28 cellular contexts compared by ENCODE assay signal in genomic region chr3:11459147-11459837, GRCh38.
DNase-seq lines count a peak whose midpoint lies in the region; ATAC-seq and TF ChIP-seq lines count a peak whose summit lies in the region.
"Had no signal": no experiment of that assay in that cellular context is flagged by ENCODE, and none has a peak within 500 bp of the region (broad histone marks: within the 10 kb centered on the region; RNA-seq: fewer than 3 reads in every experiment).

No MANE protein-coding gene starts in this region.

- H3K4me1 ChIP-seq in breast epithelium: no peaks in the 10 kb centered on the region
- H3K4me1 ChIP-seq in GM23338 (ENCODE audit: insufficient read depth): no peaks in the 10 kb centered on the region
- H3K4me1 ChIP-seq in gastroesophageal sphincter: peaks cover 0 to 8% (median 0%) of the 10 kb centered on the region in 3 donors

- H3K27me3 Mint-ChIP-seq in MCF 10A (ENCODE audit: insufficient read depth, unreplicated experiment) (no peaks in the 10 kb centered on the region), brain (peaks cover 8% of the 10 kb centered on the region), GM23338 (ENCODE audit: insufficient read depth, low read depth, poor library complexity) (no peaks in the 10 kb centered on the region)
- H3K27me3 Mint-ChIP-seq: activated T-cell treated with anti-CD3 and anti-CD28 coated beads, Interleukin-2, amount 50 U/mL, for 24 hours; naive B cell; stimulated activated naive CD8-positive, alpha-beta T cell treated with anti-CD3 and anti-CD28 coated beads, Interleukin-15, Interleukin-2, amounts not matched to agents 100 ng/mL and 50 ng/mL, for 24 hours; type B pancreatic cell had no signal

- H3K36me3 ChIP-seq in breast epithelium (no peaks in the 10 kb centered on the region), GM23338 (ENCODE audit: insufficient read depth) (no peaks in the 10 kb centered on the region), gastroesophageal sphincter (no peaks in the 10 kb centered on the region)
- H3K36me3 ChIP-seq: cardiac muscle cell, esophagus squamous epithelium had no signal

- H3K36me3 Mint-ChIP-seq in MCF 10A (ENCODE audit: insufficient read depth, unreplicated experiment) (peaks cover 5% of the 10 kb centered on the region), brain (peaks cover 11% of the 10 kb centered on the region), GM23338 (ENCODE audit: low read depth) (no peaks in the 10 kb centered on the region)
- H3K36me3 Mint-ChIP-seq: activated naive CD4-positive, alpha-beta T cell treated with anti-CD3 and anti-CD28 coated beads, Interleukin-2, amount 50 U/mL, for 72 hours had no signal

- H3K4me1 Mint-ChIP-seq in MCF 10A (ENCODE audit: insufficient read depth, unreplicated experiment) (peaks cover 9% of the 10 kb centered on the region), brain (peaks cover 55% of the 10 kb centered on the region), GM23338 (peaks cover 2% of the 10 kb centered on the region)

- CTCF ChIA-PET in MCF 10A (lab: Yijun Ruan, JAX): interaction anchor here (0.9 kb wide), 1 partner anchor 80 kb away, joined by 5 read pairs; no protein-coding TSS in a partner anchor

- BruUV-seq in MCF 10A (replicated peaks; lab: Mats Ljungman, UMichigan): no TSS peak

- H3K9me3 Mint-ChIP-seq in MCF 10A (ENCODE audit: unreplicated experiment) (no peaks in the 10 kb centered on the region), brain (peaks cover 0 to 4% (median 0%) of the 10 kb centered on the region in 5 experiments), GM23338 (no peaks in the 10 kb centered on the region)
- H3K9me3 Mint-ChIP-seq: activated naive CD4-positive, alpha-beta T cell treated with anti-CD3 and anti-CD28 coated beads, Interleukin-2, amount 50 U/mL, for 72 hours; activated T-cell treated with anti-CD3 and anti-CD28 coated beads, Interleukin-2, amount 50 U/mL, for 24 hours; naive B cell; stimulated activated naive CD8-positive, alpha-beta T cell treated with anti-CD3 and anti-CD28 coated beads, Interleukin-15, Interleukin-2, amounts not matched to agents 100 ng/mL and 50 ng/mL, for 24 hours; type B pancreatic cell had no signal

- H3K4me3 Mint-ChIP-seq in MCF 10A (ENCODE audit: unreplicated experiment): no peak overlapping the region
- H3K4me3 Mint-ChIP-seq in brain: no peak overlapping the region
- H3K4me3 Mint-ChIP-seq in GM23338: no peak overlapping the region
- H3K4me3 Mint-ChIP-seq: activated CD8-positive, alpha-beta T cell treated with anti-CD3 and anti-CD28 coated beads, Interleukin-2, amount 10 ng/mL, durations not matched to agents 7 days and 5 days; activated T-cell treated with anti-CD3 and anti-CD28 coated beads, Interleukin-2, amount 50 U/mL, for 24 hours; naive B cell; stimulated activated naive CD8-positive, alpha-beta T cell treated with anti-CD3 and anti-CD28 coated beads, Interleukin-15, Interleukin-2, amounts not matched to agents 100 ng/mL and 50 ng/mL, for 24 hours; type B pancreatic cell had no signal

- no peaks in the 10 kb centered on the region for H3K9me2 ChIP-seq in GM23338 (ENCODE audit: insufficient read depth)

- POLR2A ChIA-PET in MCF 10A (lab: Yijun Ruan, JAX): interaction anchor here (0.5 kb wide), 1 partner anchor 448 kb away, joined by 3 read pairs; no protein-coding TSS in a partner anchor

- no peaks in the 10 kb centered on the region for H4K20me1 ChIP-seq in GM23338 (replicated peaks; ENCODE audit: insufficient read depth)

- no peaks in the 10 kb centered on the region for H3K79me2 ChIP-seq in GM23338 (replicated peaks; ENCODE audit: insufficient read depth)

- WGBS in gastroesophageal sphincter (ENCODE audit: low coverage in 1 of 2), 2 donors: 72 to 75% methylated on average over 3 of the region's 3 CpGs

- intact Hi-C loops in MCF 10A (cut with micrococcal nuclease) (no loop called here), breast epithelium (cut with DNase I; ENCODE audit: low total_unique reads) (no loop called here)

- H3K27ac ChIP-seq in breast epithelium: no peak overlapping the region
- H3K27ac ChIP-seq in GM23338 (ENCODE audit: low read depth): no peak overlapping the region
- no peak overlapping the region for H3K27ac ChIP-seq in gastroesophageal sphincter
- H3K27ac ChIP-seq: 22Rv1, cardiac muscle cell, esophagus squamous epithelium had no signal

- TF ChIP-seq POLR2A in breast epithelium (IDR thresholded peaks at IDR 0.05): no peak
- TF ChIP-seq POLR2A in gastroesophageal sphincter (IDR thresholded peaks at IDR 0.05): no peak

- no peaks in the 10 kb centered on the region for H3K27me3 ChIP-seq in breast epithelium
- H3K27me3 ChIP-seq in GM23338 (ENCODE audit: insufficient read depth): no peaks in the 10 kb centered on the region
- H3K27me3 ChIP-seq in gastroesophageal sphincter: no peaks in the 10 kb centered on the region
- H3K27me3 ChIP-seq: cardiac muscle cell, esophagus squamous epithelium had no signal

- no peak overlapping the region for H3K4me2 ChIP-seq in GM23338

- TF ChIP-seq CTCF in MCF 10A (IDR thresholded peaks at IDR 0.05; ENCODE audit: unreplicated experiment): no peak
- no peak for TF ChIP-seq CTCF in breast epithelium (IDR thresholded peaks at IDR 0.05)
- no peak for TF ChIP-seq CTCF in brain (conservative IDR thresholded peaks at IDR 0.05)
- no peak for TF ChIP-seq CTCF in foreskin fibroblast (IDR thresholded peaks at IDR 0.05; ENCODE audit: low read depth, low read length)
- TF ChIP-seq CTCF in GM23338 (conservative IDR thresholded peaks at IDR 0.05; ENCODE audit: low read depth in 2 of 2): no peak
- TF ChIP-seq CTCF in gastroesophageal sphincter (IDR thresholded peaks at IDR 0.05): no peak

- DNase-seq in MCF 10A (ENCODE audit: unreplicated experiment) (no peak), breast epithelium (ENCODE audit: low spot score in 2 of 2) (no peak), foreskin fibroblast (peak; percentile 25 to 61), HT-29 (ENCODE audit: low spot score) (no peak), GM23338 (ENCODE audit: low spot score) (no peak)
- DNase-seq: activated CD4-positive, CD25-positive, alpha-beta regulatory T cell; activated CD8-positive, alpha-beta T cell treated with anti-CD3 and anti-CD28 coated beads, Interleukin-2, amount 10 ng/mL, durations not matched to agents 7 days and 5 days; activated T-cell treated with anti-CD3 and anti-CD28 coated beads, Interleukin-2, amount 50 U/mL, for 24 hours; Calu3; effector CD8-positive, alpha-beta T cell; esophagus squamous epithelium; hypothalamus; Kasumi-1; mammary epithelial cell; naive B cell; NCI-H1105 treated with DMSO at 0.1 percent for 48 hours; NCI-H526 treated with DMSO at 0.1 percent for 48 hours; posterior cingulate gyrus; Right ventricle myocardium superior; T-helper 2 cell had no signal

- H3K4me3 ChIP-seq in breast epithelium (no peak overlapping the region), foreskin fibroblast (ENCODE audit: low read depth in 1 of 2, low read length in 2 of 2) (no peak overlapping the region), GM23338 (no peak overlapping the region), gastroesophageal sphincter (no peak overlapping the region)
- H3K4me3 ChIP-seq: cardiac muscle cell, esophagus squamous epithelium had no signal

- no peak for TF ChIP-seq EP300 in gastroesophageal sphincter (IDR thresholded peaks at IDR 0.05)

- ATAC-seq in GM21576 (IDR thresholded peaks at IDR 0.05; ENCODE audit: unreplicated experiment) (no peak), GM23338 (no peak), gastroesophageal sphincter (no peak)
- ATAC-seq: activated CD8-positive, alpha-beta T cell treated with anti-CD3 and anti-CD28 coated beads, Interleukin-2, amount 10 ng/mL, durations not matched to agents 7 days and 5 days; activated naive CD4-positive, alpha-beta T cell treated with anti-CD3 and anti-CD28 coated beads, Interleukin-2, amount 50 U/mL, for 72 hours had no signal

- no peak overlapping the region for H2AFZ ChIP-seq in GM23338

- no peaks in the 10 kb centered on the region for H3K9me3 ChIP-seq in breast epithelium
- no peaks in the 10 kb centered on the region for H3K9me3 ChIP-seq in gastroesophageal sphincter
- H3K9me3 ChIP-seq: esophagus squamous epithelium had no signal

- H3F3A ChIP-seq in GM23338 (replicated peaks; ENCODE audit: low read depth): no peaks in the 10 kb centered on the region

- peak overlapping the region; percentile 16 for H3K27ac Mint-ChIP-seq in MCF 10A (ENCODE audit: low read depth, unreplicated experiment)
- H3K27ac Mint-ChIP-seq in brain: peak overlapping the region in 4 of 5 experiments; percentile 23 to 78 (median 47)
- no peak overlapping the region for H3K27ac Mint-ChIP-seq in GM23338
- H3K27ac Mint-ChIP-seq: activated CD8-positive, alpha-beta T cell treated with anti-CD3 and anti-CD28 coated beads, Interleukin-2, amount 10 ng/mL, durations not matched to agents 7 days and 5 days; activated T-cell treated with anti-CD3 and anti-CD28 coated beads, Interleukin-2, amount 50 U/mL, for 24 hours; naive B cell; stimulated activated naive CD8-positive, alpha-beta T cell treated with anti-CD3 and anti-CD28 coated beads, Interleukin-15, Interleukin-2, amounts not matched to agents 100 ng/mL and 50 ng/mL, for 24 hours; type B pancreatic cell had no signal

TF ChIP-seq in GM23338, 12 proteins besides CTCF, POLR2A, EP300 and RAD21 (continues in another document):
- TF ChIP-seq POLR2AphosphoS5 (IDR thresholded peaks at IDR 0.05; ENCODE audit: low read depth) (no peak), REST (IDR thresholded peaks at IDR 0.05; ENCODE audit: unreplicated experiment) (no peak), ZNF331 (CRISPR knock-in tag; IDR thresholded peaks at IDR 0.05; ENCODE audit: low read depth) (no peak)

Comparison
In these comparisons a context has a peak if more than half of its experiments do, and no peak if none do; other contexts are left out.
1. DNase-seq: peak in foreskin fibroblast (2 of 2); none in MCF 10A (single experiment), breast epithelium (0 of 2), HT-29 (single experiment) and GM23338 (single experiment).